In genomic region chr11:65569164-65569972, GRCh38 we compare ENCODE assay signal across 6 cellular contexts. TPM values are rescaled to one million over a fixed set of nuclear protein-coding genes. Genes with fewer than 3 reads are reported as not detected.
A peak's percentile ranks its signal among the peaks of the same experiment; 100 is the strongest.
DNase-seq lines count a peak whose midpoint lies in the region; ATAC-seq and TF ChIP-seq lines count a peak whose summit lies in the region.

No MANE protein-coding gene starts in this region.

- no peaks in the 10 kb centered on the region for H3K9me3 Mint-ChIP-seq in stimulated activated memory B cell treated with anti-CD40 and anti-IgM and Interleukin-4, amounts not matched to agents 10 μg/mL and 1 μg/mL and 100 μg/mL, for 72 hours

- ATAC-seq in DND-41 (ENCODE audit: insufficient read depth, low read depth) (peak; percentile 25), GM18868 (IDR thresholded peaks at IDR 0.05; ENCODE audit: unreplicated experiment) (no peak)
- peak; percentile 35 for ATAC-seq in stimulated activated memory B cell treated with anti-CD40 and anti-IgM and Interleukin-4, amounts not matched to agents 10 μg/mL and 1 μg/mL and 100 μg/mL, for 72 hours

- TF ChIP-seq CTCF in DND-41 (IDR thresholded peaks at IDR 0.05; ENCODE audit: borderline replicate concordance, extremely low read depth, low read length, poor library complexity, severe bottlenecking): no peak

- H3K27me3 ChIP-seq in DND-41 (ENCODE audit: insufficient read depth, low read length, poor library complexity) (no peaks in the 10 kb centered on the region), HUES64 (ENCODE audit: insufficient read depth, low read length) (peaks cover 5% of the 10 kb centered on the region), esophagus (ENCODE audit: control insufficient read depth in 1 of 2, insufficient read depth in 2 of 2, low read length in 2 of 2) (no peaks in the 10 kb centered on the region)

- peaks cover 9% of the 10 kb centered on the region for H3K36me3 Mint-ChIP-seq in stimulated activated memory B cell treated with anti-CD40 and anti-IgM and Interleukin-4, amounts not matched to agents 10 μg/mL and 1 μg/mL and 100 μg/mL, for 72 hours

- peak overlapping the region; percentile 98 for H3K4me2 ChIP-seq in DND-41 (ENCODE audit: insufficient read depth, low read length)

- no peaks in the 10 kb centered on the region for H3K27me3 Mint-ChIP-seq in stimulated activated memory B cell treated with anti-CD40 and anti-IgM and Interleukin-4, amounts not matched to agents 10 μg/mL and 1 μg/mL and 100 μg/mL, for 72 hours

- WGBS in HUES64: 22% methylated on average over 28 of the region's 28 CpGs
- whole genome bisulfite sequencing in esophagus, 2 donors: 5% methylated on average over 28 of the region's 28 CpGs

- H3K4me3 Mint-ChIP-seq in stimulated activated memory B cell treated with anti-CD40 and anti-IgM and Interleukin-4, amounts not matched to agents 10 μg/mL and 1 μg/mL and 100 μg/mL, for 72 hours: peak overlapping the region; percentile 92

- DNase-seq in DND-41: no peak
- DNase-seq in NCI-H2029 (lab: John Stamatoyannopoulos, UW): no peak

- H4K20me1 ChIP-seq in DND-41 (ENCODE audit: insufficient read depth, low read length): peaks cover 29% of the 10 kb centered on the region

- peak overlapping the region; percentile 71 for H2AFZ ChIP-seq in DND-41 (ENCODE audit: low read depth, low read length)

- H3K27ac Mint-ChIP-seq in stimulated activated memory B cell treated with anti-CD40 and anti-IgM and Interleukin-4, amounts not matched to agents 10 μg/mL and 1 μg/mL and 100 μg/mL, for 72 hours: peak overlapping the region; percentile 98

- H3K36me3 ChIP-seq in DND-41 (ENCODE audit: insufficient read depth, low read length) (peaks cover 27% of the 10 kb centered on the region), HUES64 (ENCODE audit: insufficient read depth, low read length) (no peaks in the 10 kb centered on the region), esophagus (ENCODE audit: control insufficient read depth in 2 of 2, insufficient read depth in 2 of 2, low read length in 1 of 2) (peaks cover 0 to 10% of the 10 kb centered on the region in 2 donors)

- peak overlapping the region; percentile 77 for H3K27ac ChIP-seq in DND-41 (ENCODE audit: low read length)
- H3K27ac ChIP-seq in HUES64 (ENCODE audit: low read depth, low read length): peak overlapping the region; percentile 77
- H3K27ac ChIP-seq in esophagus (ENCODE audit: low read depth in 2 of 2, low read length in 1 of 2): peak overlapping the region; percentile 99 to 100

- H3K9ac ChIP-seq in DND-41 (ENCODE audit: low read depth, low read length): peak overlapping the region; percentile 92
- peak overlapping the region; percentile 70 for H3K9ac ChIP-seq in HUES64 (ENCODE audit: low read depth, low read length)

- peak overlapping the region; percentile 84 for H3K4me3 ChIP-seq in DND-41 (ENCODE audit: low read depth in 1 of 2, low read length in 2 of 2)
- H3K4me3 ChIP-seq in HUES64 (ENCODE audit: low read length): peak overlapping the region; percentile 90
- peak overlapping the region; percentile 88 to 89 for H3K4me3 ChIP-seq in esophagus (ENCODE audit: low read depth in 1 of 2, low read length in 2 of 2)

- H3K4me1 ChIP-seq in DND-41 (ENCODE audit: insufficient read depth, low read length) (peaks cover 56% of the 10 kb centered on the region), HUES64 (ENCODE audit: insufficient read depth, low read length) (peaks cover 17% of the 10 kb centered on the region; the same call in 1 of the 2 replicates), esophagus (ENCODE audit: control insufficient read depth in 2 of 2, insufficient read depth in 2 of 2, low read length in 1 of 2) (peaks cover 0 to 25% of the 10 kb centered on the region in 2 donors)

- H3K9me3 ChIP-seq in DND-41 (ENCODE audit: insufficient read depth, low read length, severe bottlenecking) (no peaks in the 10 kb centered on the region), HUES64 (ENCODE audit: insufficient read depth, low read depth, low read length) (no peaks in the 10 kb centered on the region), esophagus (ENCODE audit: control insufficient read depth in 2 of 2, insufficient read depth in 1 of 2, low read depth in 1 of 2, low read length in 1 of 2) (no peaks in the 10 kb centered on the region)

- peaks cover 76% of the 10 kb centered on the region for H3K4me1 Mint-ChIP-seq in stimulated activated memory B cell treated with anti-CD40 and anti-IgM and Interleukin-4, amounts not matched to agents 10 μg/mL and 1 μg/mL and 100 μg/mL, for 72 hours

- H3K79me2 ChIP-seq in DND-41 (ENCODE audit: insufficient read depth, low read length): peaks cover 64% of the 10 kb centered on the region

RNA-seq across cellular contexts. Expression of gene ZNRD2, which starts 0.9 kb away (rescaled TPM):
- polyA plus RNA-seq in HUES64 (2013, experiment 1 of 2): 58.0 TPM
- 49.1 TPM for polyA plus RNA-seq in HUES64 (2013, experiment 2 of 2)
- polyA plus RNA-seq in esophagus: 10 to 100 TPM; 38.9 to 52.1 TPM

RNA-seq across cellular contexts. Expression of gene FAM89B, which starts 3.0 kb away (rescaled TPM):
- 20.7 TPM for polyA plus RNA-seq in HUES64 (2013, experiment 1 of 2)
- 24.2 TPM for polyA plus RNA-seq in HUES64 (2013, experiment 2 of 2)
- 10 to 100 TPM; 27.9 to 36.5 TPM for polyA plus RNA-seq in esophagus

RNA-seq across cellular contexts. Expression of gene EHBP1L1, which starts 6.5 kb away (rescaled TPM):
- polyA plus RNA-seq in HUES64 (2013, experiment 1 of 2): 2.9 TPM
- 4.2 TPM for polyA plus RNA-seq in HUES64 (2013, experiment 2 of 2)
- polyA plus RNA-seq in esophagus: 10 to 100 TPM; 54.4 to 61.6 TPM

RNA-seq across cellular contexts. Expression of gene LTBP3, which starts 11.2 kb away (rescaled TPM):
- 5.0 TPM for polyA plus RNA-seq in HUES64 (2013, experiment 1 of 2)
- polyA plus RNA-seq in HUES64 (2013, experiment 2 of 2): 7.1 TPM
- polyA plus RNA-seq in esophagus: 10 to 100 TPM; 32.8 to 36.4 TPM

RNA-seq across cellular contexts. Expression of gene KCNK7, which starts 26.2 kb away (rescaled TPM):
- polyA plus RNA-seq in HUES64 (2013, experiment 1 of 2): 0.60 TPM
- polyA plus RNA-seq in HUES64 (2013, experiment 2 of 2): 0.32 TPM
- 10 to 100 TPM; 18.4 to 19.8 TPM for polyA plus RNA-seq in esophagus
